In genomic region chr14:74942164-74942563, GRCh38 we compare ENCODE assay signal across 9 cellular contexts. TPM values are rescaled to one million over a fixed set of nuclear protein-coding genes. Genes with fewer than 3 reads are reported as not detected.
A peak's percentile ranks its signal among the peaks of the same experiment; 100 is the strongest.
DNase-seq lines count a peak whose midpoint lies in the region; ATAC-seq and TF ChIP-seq lines count a peak whose summit lies in the region.
"Had no signal": no experiment of that assay in that cellular context is flagged by ENCODE, and none has a peak within 500 bp of the region (broad histone marks: within the 10 kb centered on the region; RNA-seq: fewer than 3 reads in every experiment).

No MANE protein-coding gene starts in this region.

- no peak overlapping the region for H3K4me3 ChIP-seq in SU-DHL-6 (ENCODE audit: insufficient read depth, low read length, poor library complexity, severe bottlenecking)
- H3K4me3 ChIP-seq in left lung, result peak overlapping the region in 1 of 2 donors; percentile 16
- peak overlapping the region in 1 of 2 donors; percentile 14 for H3K4me3 ChIP-seq in tibial artery

- peaks cover 18 to 68% of the 10 kb centered on the region in 2 donors for H3K4me1 ChIP-seq in left lung
- H3K4me1 ChIP-seq in tibial artery, result peaks cover 0 to 64% (median 56%) of the 10 kb centered on the region in 4 donors

- TF ChIP-seq CTCF in SU-DHL-6 (IDR thresholded peaks at IDR 0.05; ENCODE audit: insufficient read depth, low read length, poor library complexity, severe bottlenecking) (no peak), left lung (IDR thresholded peaks at IDR 0.05) (no peak), tibial artery (IDR thresholded peaks at IDR 0.05) (no peak)

- ATAC-seq in left lung (no peak), GM21528 (IDR thresholded peaks at IDR 0.05; ENCODE audit: low FRiP score, unreplicated experiment) (no peak)

- peak overlapping the region; percentile 30; the same call in 1 of the 2 replicates for H3K9ac ChIP-seq in SU-DHL-6 (ENCODE audit: low read length)

- no peaks in the 10 kb centered on the region for H3K36me3 Mint-ChIP-seq in activated naive CD4-positive, alpha-beta T cell treated with anti-CD3 and anti-CD28 coated beads for 36 hours (ENCODE audit: low read depth)

- no peaks in the 10 kb centered on the region for H3K27me3 Mint-ChIP-seq in activated naive CD4-positive, alpha-beta T cell treated with anti-CD3 and anti-CD28 coated beads for 36 hours (ENCODE audit: low read depth)

- H3F3A ChIP-seq in SU-DHL-6 (ENCODE audit: insufficient read depth), result peaks cover 6% of the 10 kb centered on the region; the same call in 1 of the 2 replicates

- no peak overlapping the region for H3K27ac ChIP-seq in SU-DHL-6 (ENCODE audit: low read depth, low read length)
- H3K27ac ChIP-seq in left lung, result peak overlapping the region; percentile 84 to 88
- H3K27ac ChIP-seq in tibial artery, result peak overlapping the region; percentile 81 to 90

- H3K36me3 ChIP-seq in SU-DHL-6 (ENCODE audit: low read length) (no peaks in the 10 kb centered on the region), left lung (no peaks in the 10 kb centered on the region), tibial artery (peaks cover 0 to 18% (median 12%) of the 10 kb centered on the region in 3 donors)

- peaks cover 32% of the 10 kb centered on the region for H3K4me1 Mint-ChIP-seq in activated naive CD4-positive, alpha-beta T cell treated with anti-CD3 and anti-CD28 coated beads for 36 hours (ENCODE audit: low read depth)

- H3K4me2 ChIP-seq in SU-DHL-6 (ENCODE audit: low read depth, low read length, poor library complexity, severe bottlenecking), result peak overlapping the region; percentile 34

- H3K27ac Mint-ChIP-seq in activated naive CD4-positive, alpha-beta T cell treated with anti-CD3 and anti-CD28 coated beads for 36 hours, result peak overlapping the region; percentile 87

- no peaks in the 10 kb centered on the region for H3K27me3 ChIP-seq in SU-DHL-6 (ENCODE audit: low read length)
- no peaks in the 10 kb centered on the region for H3K27me3 ChIP-seq in left lung
- H3K27me3 ChIP-seq in tibial artery, result no peaks in the 10 kb centered on the region

- no peaks in the 10 kb centered on the region for H3K79me2 ChIP-seq in SU-DHL-6 (ENCODE audit: insufficient read depth, low read length)

- intact Hi-C loops in activated naive CD4-positive, alpha-beta T cell treated with anti-CD3 and anti-CD28 coated beads for 36 hours (cut with micrococcal nuclease), result loop anchor here (10.0 kb wide), 1 partner anchor 713 kb away; no protein-coding TSS in a partner anchor
- intact Hi-C loops in left lung (cut with DNase I), result loop anchor here in 1 of 2 donors (10.0 kb wide), 1 partner anchor 143 kb away; no protein-coding TSS in a partner anchor
- intact Hi-C loops in tibial artery (cut with DNase I; ENCODE audit: low total_unique reads), result no loop called here

- CTCF ChIA-PET in activated naive CD4-positive, alpha-beta T cell treated with anti-CD3 and anti-CD28 coated beads for 36 hours (lab: Charles Lee), result interaction anchor here (1.0 to 5.9 kb wide), 10 partner anchors 8 to 149 kb away, joined by 3 to 40 read pairs (median 5); no protein-coding TSS in a partner anchor

- no peak for DNase-seq in activated naive CD4-positive, alpha-beta T cell treated with anti-CD3 and anti-CD28 coated beads for 36 hours
- no peak for DNase-seq in activated naive CD4-positive, alpha-beta T cell treated with Interleukin-2 at 50 U/mL for 16 hours
- peak in 1 of 2 donors; percentile 77 for DNase-seq in left lung
- DNase-seq in tibial artery, result no peak
- no peak for DNase-seq in HPDE6-E6E7 (ENCODE audit: extremely low spot score)
- no peak for DNase-seq in islet precursor cell
- DNase-seq: NCI-H1105 treated with DMSO at 0.1 percent for 48 hours had no signal

- no peaks in the 10 kb centered on the region for H4K20me1 ChIP-seq in SU-DHL-6 (ENCODE audit: low read depth, low read length)

- peak overlapping the region; percentile 92 for H2AFZ ChIP-seq in SU-DHL-6 (ENCODE audit: low read depth, low read length, severe bottlenecking)

- H3K9me2 ChIP-seq in SU-DHL-6 (replicated peaks; ENCODE audit: insufficient read depth, low read length), result no peaks in the 10 kb centered on the region

- H3K4me3 Mint-ChIP-seq in activated naive CD4-positive, alpha-beta T cell treated with anti-CD3 and anti-CD28 coated beads for 36 hours, result peak overlapping the region; percentile 70

- peaks cover 9% of the 10 kb centered on the region for H3K9me3 Mint-ChIP-seq in activated naive CD4-positive, alpha-beta T cell treated with anti-CD3 and anti-CD28 coated beads for 36 hours

- no peaks in the 10 kb centered on the region for H3K9me3 ChIP-seq in SU-DHL-6 (ENCODE audit: insufficient read depth, low read length)
- no peaks in the 10 kb centered on the region for H3K9me3 ChIP-seq in left lung
- H3K9me3 ChIP-seq in tibial artery, result no peaks in the 10 kb centered on the region

RNA-seq across cellular contexts. Expression of gene PGF, which starts 13.2 kb away (rescaled TPM):
- under 1 TPM in 1 of 2 experiments, not detected in 1; 0.10 TPM for total RNA-seq in activated naive CD4-positive, alpha-beta T cell treated with anti-CD3 and anti-CD28 coated beads for 36 hours
- total RNA-seq in left lung, result 1 to 10 TPM; 3.4 to 4.6 TPM

RNA-seq across cellular contexts. Expression of gene RPS6KL1, which starts 19.1 kb away (rescaled TPM):
- total RNA-seq in activated naive CD4-positive, alpha-beta T cell treated with anti-CD3 and anti-CD28 coated beads for 36 hours, result 1 to 10 TPM; 4.5 to 6.8 TPM
- total RNA-seq in left lung, result 1 to 10 TPM; 5.6 to 6.7 TPM

Comparison
In these comparisons a context has a peak if more than half of its experiments do, and no peak if none do; other contexts are left out.
1. RNA of gene PGF, which starts 13.2 kb away (total RNA-seq): 3.4 to 4.6 TPM in left lung; 0.10 TPM in activated naive CD4-positive, alpha-beta T cell treated with anti-CD3 and anti-CD28 coated beads for 36 hours; every median in the first group is over 4 times any median in the second.